10 cellular contexts compared by ENCODE assay signal in genomic region chr15:58551084-58551763, GRCh38.
DNase-seq lines count a peak whose midpoint lies in the region; ATAC-seq, FAIRE-seq and TF ChIP-seq lines count a peak whose summit lies in the region.
"Had no signal": no experiment of that assay in that cellular context is flagged by ENCODE, and none has a peak within 500 bp of the region (broad histone marks: within the 10 kb centered on the region; RNA-seq: fewer than 3 reads in every experiment).

No MANE protein-coding gene starts in this region.

- H3K4me2 ChIP-seq in mesenchymal stem cell (ENCODE audit: low read length, poor library complexity, severe bottlenecking) = no peak overlapping the region

- peak; percentile 20 for FAIRE-seq in urothelium cell line (lab: Jason Lieb, UNC)

- no peak overlapping the region for H2BK15ac ChIP-seq in mesenchymal stem cell (ENCODE audit: low read depth, poor library complexity, severe bottlenecking)

- H2AFZ ChIP-seq in mesenchymal stem cell (ENCODE audit: low read depth, low read length) = no peak overlapping the region

- POLR2A ChIA-PET in activated CD8-positive, alpha-beta T cell treated with anti-CD3 and anti-CD28 coated beads, Interleukin-2, amount 10 ng/mL, durations not matched to agents 7 days and 5 days (lab: Charles Lee) = interaction anchor here (0.6 kb wide), 1 partner anchor 198 kb away, joined by 3 read pairs; the partner anchor contains the start of gene ADAM10

- H3K9me3 ChIP-seq in right cardiac atrium (ENCODE audit: control insufficient read depth, low read length) (no peaks in the 10 kb centered on the region), mesenchymal stem cell (ENCODE audit: control insufficient read depth, low read length) (no peaks in the 10 kb centered on the region)

- peak overlapping the region; percentile 38 for H2AK5ac ChIP-seq in mesenchymal stem cell (ENCODE audit: low read length, severe bottlenecking)

- no peak for TF ChIP-seq CTCF in foreskin fibroblast (IDR thresholded peaks at IDR 0.05; ENCODE audit: low read depth, low read length)

- peak overlapping the region; percentile 46 to 74 for H3K18ac ChIP-seq in mesenchymal stem cell (ENCODE audit: low read depth in 1 of 2, low read length in 2 of 2)

- H3K14ac ChIP-seq in mesenchymal stem cell (ENCODE audit: low read length in 2 of 2) = no peak overlapping the region

- H3K4me3 Mint-ChIP-seq in activated CD8-positive, alpha-beta T cell treated with anti-CD3 and anti-CD28 coated beads, Interleukin-2, amount 10 ng/mL, durations not matched to agents 7 days and 5 days = no peak overlapping the region

- H3K27ac ChIP-seq in right cardiac atrium (ENCODE audit: low read length) (no peak overlapping the region), mesenchymal stem cell (ENCODE audit: low read length, poor library complexity, severe bottlenecking) (peak overlapping the region; percentile 66)
- H3K27ac ChIP-seq: C4-2B had no signal

- H3K36me3 ChIP-seq in mesenchymal stem cell (ENCODE audit: control insufficient read depth in 1 of 2, insufficient read depth in 2 of 2, low read depth in 1 of 2, low read length in 2 of 2) = peaks cover 0 to 3% of the 10 kb centered on the region in 2 experiments

- DNase-seq in cardiac septum (ENCODE audit: low spot score) = peak; percentile 63
- DNase-seq in right cardiac atrium = no peak
- DNase-seq in activated CD8-positive, alpha-beta T cell treated with anti-CD3 and anti-CD28 coated beads, Interleukin-2, amount 10 ng/mL, durations not matched to agents 7 days and 5 days = peak; percentile 33
- no peak for DNase-seq in mesenchymal stem cell
- DNase-seq in urothelium cell line (ENCODE audit: low spot score) = no peak
- no peak for DNase-seq in foreskin fibroblast
- DNase-seq: NK-92 treated with Interleukin-12 subunit alpha and Interleukin-12 subunit beta, amount 100 ng/mL, for 24 hours had no signal

- peaks cover 46% of the 10 kb centered on the region for H3K4me1 Mint-ChIP-seq in activated CD8-positive, alpha-beta T cell treated with anti-CD3 and anti-CD28 coated beads, Interleukin-2, amount 10 ng/mL, durations not matched to agents 7 days and 5 days (ENCODE audit: low read depth)

- H3K4me1 ChIP-seq in right cardiac atrium (ENCODE audit: control insufficient read depth, insufficient read depth, low read length) = peaks cover 10% of the 10 kb centered on the region
- H3K4me1 ChIP-seq in mesenchymal stem cell (ENCODE audit: control insufficient read depth, insufficient read depth, low read depth, low read length) = peaks cover 29% of the 10 kb centered on the region

- intact Hi-C loops in cardiac septum (cut with DNase I) (no loop called here), right cardiac atrium (cut with DNase I) (no loop called here)

- no peaks in the 10 kb centered on the region for H3K9me3 Mint-ChIP-seq in activated CD8-positive, alpha-beta T cell treated with anti-CD3 and anti-CD28 coated beads, Interleukin-2, amount 10 ng/mL, durations not matched to agents 7 days and 5 days (ENCODE audit: insufficient read depth)

- peak overlapping the region in 1 of 2 experiments; percentile 81 for H2BK12ac ChIP-seq in mesenchymal stem cell (ENCODE audit: low read length in 2 of 2)

- peaks cover 2% of the 10 kb centered on the region for H3K27me3 Mint-ChIP-seq in activated CD8-positive, alpha-beta T cell treated with anti-CD3 and anti-CD28 coated beads, Interleukin-2, amount 10 ng/mL, durations not matched to agents 7 days and 5 days (ENCODE audit: low read depth)

- H4K91ac ChIP-seq in mesenchymal stem cell (ENCODE audit: low read length) = peak overlapping the region; percentile 3

- CTCF ChIA-PET in activated CD8-positive, alpha-beta T cell treated with anti-CD3 and anti-CD28 coated beads, Interleukin-2, amount 10 ng/mL, durations not matched to agents 7 days and 5 days (lab: Charles Lee) = no interaction called here

- ATAC-seq in right cardiac atrium (no peak), GM19467 (IDR thresholded peaks at IDR 0.05; ENCODE audit: unreplicated experiment) (no peak), HG03097 (IDR thresholded peaks at IDR 0.05; ENCODE audit: low FRiP score, unreplicated experiment) (no peak)
- peak; percentile 59 for ATAC-seq in activated CD8-positive, alpha-beta T cell treated with anti-CD3 and anti-CD28 coated beads, Interleukin-2, amount 10 ng/mL, durations not matched to agents 7 days and 5 days

- H3K4ac ChIP-seq in mesenchymal stem cell (ENCODE audit: low read depth in 1 of 2, low read length in 2 of 2) = peak overlapping the region in 1 of 2 experiments; percentile 77

- H3K27ac Mint-ChIP-seq in activated CD8-positive, alpha-beta T cell treated with anti-CD3 and anti-CD28 coated beads, Interleukin-2, amount 10 ng/mL, durations not matched to agents 7 days and 5 days = peak overlapping the region; percentile 83

- H3K36me3 Mint-ChIP-seq in activated CD8-positive, alpha-beta T cell treated with anti-CD3 and anti-CD28 coated beads, Interleukin-2, amount 10 ng/mL, durations not matched to agents 7 days and 5 days (ENCODE audit: low read depth) = peaks cover 21% of the 10 kb centered on the region

- 93% methylated on average over 10 of the region's 10 CpGs for WGBS in right cardiac atrium
- 70% methylated on average over 9 of the region's 10 CpGs for WGBS in mesenchymal stem cell

- peak overlapping the region; percentile 94 for H3K9ac ChIP-seq in mesenchymal stem cell (ENCODE audit: low read length)

- H2BK120ac ChIP-seq in mesenchymal stem cell (ENCODE audit: low read depth, low read length) = peak overlapping the region; percentile 55

- H3K27me3 ChIP-seq in right cardiac atrium (ENCODE audit: control insufficient read depth, insufficient read depth) = no peaks in the 10 kb centered on the region
- H3K27me3 ChIP-seq in mesenchymal stem cell (ENCODE audit: control insufficient read depth in 1 of 2, insufficient read depth in 1 of 2, low read length in 2 of 2) = peaks cover 0 to 7% of the 10 kb centered on the region in 2 experiments

- no peaks in the 10 kb centered on the region for H3K79me1 ChIP-seq in mesenchymal stem cell (replicated peaks; ENCODE audit: low read length, poor library complexity, severe bottlenecking)

- H3K4me3 ChIP-seq in right cardiac atrium (ENCODE audit: low read length) = no peak overlapping the region
- peak overlapping the region in 1 of 2 experiments; percentile 30 for H3K4me3 ChIP-seq in mesenchymal stem cell (ENCODE audit: insufficient read depth in 1 of 2, low read depth in 1 of 2, low read length in 2 of 2)
- H3K4me3 ChIP-seq in foreskin fibroblast (ENCODE audit: low read depth in 1 of 2, low read length in 2 of 2) = no peak overlapping the region

- H4K8ac ChIP-seq in mesenchymal stem cell (ENCODE audit: low read length) = peak overlapping the region; percentile 73

- H3K23ac ChIP-seq in mesenchymal stem cell (ENCODE audit: low read length in 2 of 2) = no peak overlapping the region

- H2BK5ac ChIP-seq in mesenchymal stem cell (ENCODE audit: low read depth, low read length, poor library complexity, severe bottlenecking) = no peak overlapping the region

Comparison
In these comparisons a context has a peak if more than half of its experiments do, and no peak if none do; other contexts are left out.
1. DNase-seq: peak in cardiac septum (single experiment) and activated CD8-positive, alpha-beta T cell treated with anti-CD3 and anti-CD28 coated beads, Interleukin-2, amount 10 ng/mL, durations not matched to agents 7 days and 5 days (single experiment); none in right cardiac atrium (0 of 3), mesenchymal stem cell (single experiment), urothelium cell line (single experiment) and foreskin fibroblast (0 of 2).